ENCODE assay signal across 23 cellular contexts in the genomic region with DNA sequence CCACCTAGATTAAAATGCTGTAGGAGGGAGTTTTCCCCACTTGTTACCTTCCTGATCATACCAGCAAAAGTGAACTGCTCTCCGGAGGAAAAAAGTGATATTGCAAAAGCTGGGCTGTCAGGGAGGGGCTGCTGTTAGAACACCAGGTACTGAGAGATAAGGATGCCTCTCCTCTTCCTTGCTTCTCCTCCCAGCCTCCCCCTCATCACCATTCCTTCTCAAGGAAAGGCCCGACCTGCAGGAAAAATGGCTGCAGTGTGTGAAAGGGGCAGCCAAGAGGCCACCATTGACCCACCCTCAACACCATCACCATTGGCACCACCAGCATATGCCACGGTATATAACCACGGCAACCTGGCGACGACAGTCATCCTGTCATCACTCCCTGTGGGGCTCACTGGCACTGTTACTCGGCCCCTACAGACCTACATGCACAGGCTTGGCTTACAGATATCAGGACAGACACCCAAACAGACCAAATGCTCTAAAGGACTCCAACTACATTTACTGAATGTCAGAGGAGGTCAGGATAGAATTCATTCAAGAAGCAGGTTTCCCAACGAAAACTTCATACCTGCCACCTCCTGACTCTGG. TPM values are rescaled to one million over a fixed set of nuclear protein-coding genes. Genes with fewer than 3 reads are reported as not detected.
A peak's percentile ranks its signal among the peaks of the same experiment; 100 is the strongest.
DNase-seq lines count a peak whose midpoint lies in the region; ATAC-seq, FAIRE-seq and TF ChIP-seq lines count a peak whose summit lies in the region.
"Had no signal": no experiment of that assay in that cellular context is flagged by ENCODE, and none has a peak within 500 bp of the region (broad histone marks: within the 10 kb centered on the region; RNA-seq: fewer than 3 reads in every experiment).

No MANE protein-coding gene starts in this region.

- DNase-seq in K562 (ENCODE audit: extremely low read depth in 1 of 4, low spot score in 3 of 4) (peak; percentile 73 to 90 (median 87)), erythroblast (lab: John Stamatoyannopoulos, UW) (no peak), neural progenitor cell (ENCODE audit: low spot score) (no peak), omental fat pad (ENCODE audit: low spot score) (no peak), GM12892 (ENCODE audit: insufficient read length) (no peak), ecto neural progenitor cell (ENCODE audit: low spot score) (no peak)
- DNase-seq: AML-193; Caco-2; Calu3; CD4-positive, alpha-beta T cell; CD8-positive, alpha-beta T cell; DMS79 treated with DMSO at 0.1 percent for 48 hours; GF-D8 had no signal

- WGBS in K562 (ENCODE audit: insufficient coverage, low coverage, missing lambda C conversion rate): 6% methylated on average over 8 of the region's 8 CpGs

- H3K27ac ChIP-seq in K562 (ENCODE audit: extremely low read depth, low read depth, low read length): peak overlapping the region; percentile 38; the same call in 1 of the 3 replicates
- no peak overlapping the region for H3K27ac ChIP-seq in neural progenitor cell
- H3K27ac ChIP-seq: 22Rv1; A549; BLaER1 treated with 17β-estradiol and CSF1 and Interleukin-3, amounts not matched to agents 10 nM and 100 nM; C4-2B had no signal

- peaks cover 57% of the 10 kb centered on the region for H3K4me1 Mint-ChIP-seq in neural progenitor cell

- peak overlapping the region; percentile 56 for H3K4me2 ChIP-seq in K562 (ENCODE audit: insufficient read depth, low read length)
- no peak overlapping the region for H3K4me2 ChIP-seq in neural progenitor cell
- H3K4me2 ChIP-seq: A549; BLaER1 treated with 17β-estradiol and CSF1 and Interleukin-3, amounts not matched to agents 10 nM and 100 nM had no signal

- no peaks in the 10 kb centered on the region for H3K9me1 ChIP-seq in K562 (ENCODE audit: control insufficient read depth, insufficient read depth, low read length)

- FAIRE-seq in K562 (lab: Jason Lieb, UNC) (peak; percentile 93), GM12892 (lab: Jason Lieb, UNC) (no peak)
- FAIRE-seq: A549, D721Med, G401.6, GM12891, GM18507 had no signal

- intact Hi-C loops in K562 (cut with micrococcal nuclease): loop anchor here (5.0 kb wide), 1 partner anchor 81 kb away; no protein-coding TSS in a partner anchor

- H2AFZ ChIP-seq in K562 (ENCODE audit: low read depth, low read length) (peak overlapping the region; percentile 61), neural progenitor cell (replicated peaks) (no peak overlapping the region)

- peak overlapping the region; percentile 72 for H3K27ac Mint-ChIP-seq in neural progenitor cell
- H3K27ac Mint-ChIP-seq: B cell; CD4-positive, alpha-beta T cell; CD8-positive, alpha-beta T cell had no signal

- BruUV-seq in K562 (replicated peaks; lab: Mats Ljungman, UMichigan): no TSS peak

- TF ChIP-seq POLR2A in K562 (conservative IDR thresholded peaks at IDR 0.05) (no peak), erythroblast (IDR thresholded peaks at IDR 0.05; ENCODE audit: low read length) (peak; percentile 18), GM12892 (IDR thresholded peaks at IDR 0.05; ENCODE audit: low read depth, low read length) (no peak)

- no peaks in the 10 kb centered on the region for H3K9me3 Mint-ChIP-seq in neural progenitor cell
- H3K9me3 Mint-ChIP-seq: CD4-positive, alpha-beta T cell; CD8-positive, alpha-beta T cell had no signal

- no peak for TF ChIP-seq RAD21 in K562 (CRISPR knock-in tag; conservative IDR thresholded peaks at IDR 0.05 in 1 of 2, IDR thresholded peaks at IDR 0.05 in 1 of 2)

- no peak overlapping the region for H3K4me3 ChIP-seq in K562
- H3K4me3 ChIP-seq in neural progenitor cell: no peak overlapping the region
- H3K4me3 ChIP-seq: A549; BLaER1 treated with 17β-estradiol and CSF1 and Interleukin-3, amounts not matched to agents 10 nM and 100 nM had no signal

- H3K4me1 ChIP-seq in K562 (replicated peaks in 1 of 2; ENCODE audit: control insufficient read depth in 2 of 2, insufficient read depth in 2 of 2, low read length in 2 of 2): peaks cover 22 to 32% of the 10 kb centered on the region in 2 experiments; a peak in 4 of 5 replicates
- peaks cover 10% of the 10 kb centered on the region for H3K4me1 ChIP-seq in neural progenitor cell

- TF ChIP-seq EP300 in K562 (IDR thresholded peaks at IDR 0.05; ENCODE audit: low read length): peak; percentile 70

- H3K79me2 ChIP-seq in K562 (ENCODE audit: control insufficient read depth, insufficient read depth, low read length) (no peaks in the 10 kb centered on the region), neural progenitor cell (ENCODE audit: low read depth) (no peaks in the 10 kb centered on the region)

- TF ChIP-seq CTCF in K562 (IDR thresholded peaks at IDR 0.05 in 2 of 3, conservative IDR thresholded peaks at IDR 0.05 in 1 of 3; ENCODE audit: insufficient read depth in 2 of 3, low read depth in 1 of 3, low read length in 3 of 3): 0 out of 6 replicates have a peak, but pooled peaks of 1 of the 3 experiments have one; percentile 9
- no peak for TF ChIP-seq CTCF in neural progenitor cell (IDR thresholded peaks at IDR 0.05)
- no peak for TF ChIP-seq CTCF in omental fat pad (IDR thresholded peaks at IDR 0.05)

- H4K20me1 ChIP-seq in K562 (replicated peaks; ENCODE audit: control insufficient read depth, insufficient read depth, low read length): no peaks in the 10 kb centered on the region
- no peaks in the 10 kb centered on the region for H4K20me1 ChIP-seq in neural progenitor cell (ENCODE audit: low read depth)

- H3K27me3 Mint-ChIP-seq in neural progenitor cell (ENCODE audit: insufficient read depth, low read depth): peaks cover 8% of the 10 kb centered on the region
- H3K27me3 Mint-ChIP-seq: CD4-positive, alpha-beta T cell had no signal

- peaks cover 5% of the 10 kb centered on the region for H3F3A ChIP-seq in neural progenitor cell (ENCODE audit: low read depth)

- in situ Hi-C loops in K562 (cut with MboI): loop anchor here (25.0 kb wide), 1 partner anchor 776 kb away; no protein-coding TSS in a partner anchor

- CTCF ChIA-PET in K562 (lab: Yijun Ruan, JAX; ENCODE audit: low intra/inter-chr PET ratio): no interaction called here

- H3K9ac ChIP-seq in K562 (ENCODE audit: insufficient read depth in 1 of 2, low read depth in 2 of 2, low read length in 2 of 2) (peak overlapping the region in 1 of 2 experiments; percentile 39; a peak in 1 of 4 replicates), neural progenitor cell (no peak overlapping the region)
- H3K9ac ChIP-seq: BLaER1 treated with 17β-estradiol and CSF1 and Interleukin-3, amounts not matched to agents 10 nM and 100 nM had no signal

- H3K9me3 ChIP-seq in K562 (replicated peaks; ENCODE audit: control insufficient read depth, insufficient read depth, low read depth, low read length) (no peaks in the 10 kb centered on the region), neural progenitor cell (ENCODE audit: low read depth) (no peaks in the 10 kb centered on the region)
- H3K9me3 ChIP-seq: A549, Caco-2 had no signal

- peak; percentile 77 for ATAC-seq in K562
- ATAC-seq in omental fat pad (ENCODE audit: low FRiP score): peak; percentile 58
- no peak for ATAC-seq in HG03025 (IDR thresholded peaks at IDR 0.05; ENCODE audit: low FRiP score, unreplicated experiment)
- ATAC-seq: A549; CD8-positive, alpha-beta T cell had no signal

- H3K36me3 ChIP-seq in K562 (ENCODE audit: control insufficient read depth, insufficient read depth, low read length) (no peaks in the 10 kb centered on the region), neural progenitor cell (no peaks in the 10 kb centered on the region)
- H3K36me3 ChIP-seq: BLaER1 treated with 17β-estradiol and CSF1 and Interleukin-3, amounts not matched to agents 10 nM and 100 nM had no signal

- H3K36me3 Mint-ChIP-seq in neural progenitor cell: no peaks in the 10 kb centered on the region
- H3K36me3 Mint-ChIP-seq: CD8-positive, alpha-beta T cell had no signal

- no peaks in the 10 kb centered on the region for H3K27me3 ChIP-seq in K562 (ENCODE audit: control insufficient read depth in 2 of 2, insufficient read depth in 2 of 2, low read length in 2 of 2)
- H3K27me3 ChIP-seq in neural progenitor cell: no peaks in the 10 kb centered on the region
- H3K27me3 ChIP-seq: BLaER1 treated with 17β-estradiol and CSF1 and Interleukin-3, amounts not matched to agents 10 nM and 100 nM had no signal

- POLR2A ChIA-PET in K562 (lab: Yijun Ruan, JAX): interaction anchor here (0.9 to 1.6 kb wide), 2 partner anchors 11 to 14 kb away, joined by 5 read pairs; no protein-coding TSS in a partner anchor

- no peak overlapping the region for H3K4me3 Mint-ChIP-seq in neural progenitor cell
- H3K4me3 Mint-ChIP-seq: B cell; CD4-positive, alpha-beta T cell; CD8-positive, alpha-beta T cell had no signal

TF ChIP-seq in K562, 482 proteins besides CTCF, POLR2A, EP300 and RAD21 (continues in another document):
- TF ChIP-seq CBFA2T3 (IDR thresholded peaks at IDR 0.05) (peak; percentile 82), NFYB (IDR thresholded peaks at IDR 0.05; ENCODE audit: extremely low read depth, insufficient read length) (no peak), NFRKB (IDR thresholded peaks at IDR 0.05; ENCODE audit: low read depth) (0 out of 2 replicates have a peak, but pooled peaks have one; percentile 31), DDX20 (tag; IDR thresholded peaks at IDR 0.05; ENCODE audit: low read depth) (no peak), SMARCA4 (IDR thresholded peaks at IDR 0.05) (peak; percentile 80), MTA2 (IDR thresholded peaks at IDR 0.05; ENCODE audit: low read depth) (peak; percentile 66), CBFA2T2 (conservative IDR thresholded peaks at IDR 0.05) (peak; percentile 63), NCOA1 (IDR thresholded peaks at IDR 0.05; ENCODE audit: low read depth) (peak; percentile 28; the same call in 1 of the 2 replicates)

RNA-seq across cellular contexts. Expression of gene MDGA1, which starts 13.7 kb away (rescaled TPM):
- 3.1 and 9.7 TPM in 2 replicates for total RNA-seq in K562 (2011; cell fraction: chromatin; rRNA removed; ENCODE audit: low replicate concordance)
- total RNA-seq in K562 (2011; cell fraction: nucleolus; rRNA removed): 2.6 and 5.3 TPM in 2 replicates
- 3.7 and 6.1 TPM in 2 replicates for total RNA-seq in K562 (2011; cell fraction: nucleoplasm; rRNA removed)
- total RNA-seq in K562 (2014; rRNA removed) (0.50 and 0.57 TPM in 2 replicates), K562 (2014; rRNA removed; fragmentation: Illumina TruSeq; extraction: Trizol) (0.62 and 0.83 TPM in 2 replicates), K562 (2015; rRNA removed; fragmentation: Illumina TruSeq; extraction: Trizol) (0.14 and 0.49 TPM in 2 replicates), K562 (2021) (2.2 and 3.2 TPM in 2 replicates), neural progenitor cell (ENCODE audit: low replicate concordance) (1.3 and 3.8 TPM in 2 replicates), omental fat pad (1 to 10 TPM; 2.2 to 9.5 (median 5.4) TPM)
- polyA plus RNA-seq in K562 (2011; rRNA removed) (0.34 and 2.1 TPM in 2 replicates), K562 (2014; fragmentation: Illumina TruSeq; extraction: Trizol) (0.73 and 1.3 TPM in 2 replicates), K562 (2014; fragmentation: Nextera tagmentation; extraction: Ambion mirVana) (under 1 TPM; 0.18 to 0.31 TPM), K562 (2014; rRNA removed) (1.4 and 2.0 TPM in 2 replicates)
- polyA plus RNA-seq in K562 (2011; cell fraction: cytosol; rRNA removed): 0.37 and 4.5 TPM in 2 replicates
- 0.86 and 9.4 TPM in 2 replicates for polyA plus RNA-seq in K562 (2011; cell fraction: nucleus; rRNA removed)
- 0.86 and 2.0 TPM in 2 replicates for polyA plus RNA-seq in K562 (2012)
- 0.33 and 2.5 TPM in 2 replicates for polyA minus RNA-seq in K562 (2011; rRNA and poly(A)+ RNA removed)
- polyA minus RNA-seq in K562 (2011; cell fraction: cytosol; rRNA and poly(A)+ RNA removed): 1.6 TPM in 1 of 2 replicates, not detected in the other
- polyA minus RNA-seq in K562 (2011; cell fraction: nucleus; rRNA and poly(A)+ RNA removed): 0.56 and 3.8 TPM in 2 replicates
- 0.23 TPM for polyA plus RNA-seq in GM12892 (2012; ENCODE audit: missing spikeins)

Comparison
In these comparisons a context has a peak if more than half of its experiments do, and no peak if none do; other contexts are left out.
1. DNase-seq: peak in K562 (4 of 4); none in erythroblast (0 of 2), neural progenitor cell (single experiment), omental fat pad (single experiment), GM12892 (single experiment) and ecto neural progenitor cell (single experiment).